In the genomic region with DNA sequence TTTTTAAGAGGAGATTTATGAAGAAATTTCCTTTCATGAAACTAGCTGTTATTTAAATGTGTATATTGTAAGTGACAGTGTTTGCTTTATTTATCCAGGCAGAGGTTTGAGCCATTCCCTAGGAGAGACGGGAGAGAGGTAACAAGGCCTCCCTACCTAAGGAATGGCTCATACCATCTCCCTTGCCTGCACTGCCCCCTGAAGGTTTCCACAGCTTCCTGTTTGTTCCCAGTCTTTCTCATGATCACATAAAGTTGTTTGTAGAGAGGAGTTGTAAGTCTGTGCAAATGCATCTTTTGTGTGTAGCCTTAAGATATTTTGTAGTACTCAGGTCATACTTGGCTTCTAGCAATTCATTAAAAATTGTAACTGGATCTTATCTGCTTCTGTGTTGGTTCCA, we compare ENCODE assay signal across 1 cellular context.
TF ChIP-seq lines count a peak whose summit lies in the region.

No MANE protein-coding gene starts in this region.

TF ChIP-seq in GM23338, 12 proteins besides CTCF, POLR2A, EP300 and RAD21 (continued from another document):
- TF ChIP-seq, protein P1, sequence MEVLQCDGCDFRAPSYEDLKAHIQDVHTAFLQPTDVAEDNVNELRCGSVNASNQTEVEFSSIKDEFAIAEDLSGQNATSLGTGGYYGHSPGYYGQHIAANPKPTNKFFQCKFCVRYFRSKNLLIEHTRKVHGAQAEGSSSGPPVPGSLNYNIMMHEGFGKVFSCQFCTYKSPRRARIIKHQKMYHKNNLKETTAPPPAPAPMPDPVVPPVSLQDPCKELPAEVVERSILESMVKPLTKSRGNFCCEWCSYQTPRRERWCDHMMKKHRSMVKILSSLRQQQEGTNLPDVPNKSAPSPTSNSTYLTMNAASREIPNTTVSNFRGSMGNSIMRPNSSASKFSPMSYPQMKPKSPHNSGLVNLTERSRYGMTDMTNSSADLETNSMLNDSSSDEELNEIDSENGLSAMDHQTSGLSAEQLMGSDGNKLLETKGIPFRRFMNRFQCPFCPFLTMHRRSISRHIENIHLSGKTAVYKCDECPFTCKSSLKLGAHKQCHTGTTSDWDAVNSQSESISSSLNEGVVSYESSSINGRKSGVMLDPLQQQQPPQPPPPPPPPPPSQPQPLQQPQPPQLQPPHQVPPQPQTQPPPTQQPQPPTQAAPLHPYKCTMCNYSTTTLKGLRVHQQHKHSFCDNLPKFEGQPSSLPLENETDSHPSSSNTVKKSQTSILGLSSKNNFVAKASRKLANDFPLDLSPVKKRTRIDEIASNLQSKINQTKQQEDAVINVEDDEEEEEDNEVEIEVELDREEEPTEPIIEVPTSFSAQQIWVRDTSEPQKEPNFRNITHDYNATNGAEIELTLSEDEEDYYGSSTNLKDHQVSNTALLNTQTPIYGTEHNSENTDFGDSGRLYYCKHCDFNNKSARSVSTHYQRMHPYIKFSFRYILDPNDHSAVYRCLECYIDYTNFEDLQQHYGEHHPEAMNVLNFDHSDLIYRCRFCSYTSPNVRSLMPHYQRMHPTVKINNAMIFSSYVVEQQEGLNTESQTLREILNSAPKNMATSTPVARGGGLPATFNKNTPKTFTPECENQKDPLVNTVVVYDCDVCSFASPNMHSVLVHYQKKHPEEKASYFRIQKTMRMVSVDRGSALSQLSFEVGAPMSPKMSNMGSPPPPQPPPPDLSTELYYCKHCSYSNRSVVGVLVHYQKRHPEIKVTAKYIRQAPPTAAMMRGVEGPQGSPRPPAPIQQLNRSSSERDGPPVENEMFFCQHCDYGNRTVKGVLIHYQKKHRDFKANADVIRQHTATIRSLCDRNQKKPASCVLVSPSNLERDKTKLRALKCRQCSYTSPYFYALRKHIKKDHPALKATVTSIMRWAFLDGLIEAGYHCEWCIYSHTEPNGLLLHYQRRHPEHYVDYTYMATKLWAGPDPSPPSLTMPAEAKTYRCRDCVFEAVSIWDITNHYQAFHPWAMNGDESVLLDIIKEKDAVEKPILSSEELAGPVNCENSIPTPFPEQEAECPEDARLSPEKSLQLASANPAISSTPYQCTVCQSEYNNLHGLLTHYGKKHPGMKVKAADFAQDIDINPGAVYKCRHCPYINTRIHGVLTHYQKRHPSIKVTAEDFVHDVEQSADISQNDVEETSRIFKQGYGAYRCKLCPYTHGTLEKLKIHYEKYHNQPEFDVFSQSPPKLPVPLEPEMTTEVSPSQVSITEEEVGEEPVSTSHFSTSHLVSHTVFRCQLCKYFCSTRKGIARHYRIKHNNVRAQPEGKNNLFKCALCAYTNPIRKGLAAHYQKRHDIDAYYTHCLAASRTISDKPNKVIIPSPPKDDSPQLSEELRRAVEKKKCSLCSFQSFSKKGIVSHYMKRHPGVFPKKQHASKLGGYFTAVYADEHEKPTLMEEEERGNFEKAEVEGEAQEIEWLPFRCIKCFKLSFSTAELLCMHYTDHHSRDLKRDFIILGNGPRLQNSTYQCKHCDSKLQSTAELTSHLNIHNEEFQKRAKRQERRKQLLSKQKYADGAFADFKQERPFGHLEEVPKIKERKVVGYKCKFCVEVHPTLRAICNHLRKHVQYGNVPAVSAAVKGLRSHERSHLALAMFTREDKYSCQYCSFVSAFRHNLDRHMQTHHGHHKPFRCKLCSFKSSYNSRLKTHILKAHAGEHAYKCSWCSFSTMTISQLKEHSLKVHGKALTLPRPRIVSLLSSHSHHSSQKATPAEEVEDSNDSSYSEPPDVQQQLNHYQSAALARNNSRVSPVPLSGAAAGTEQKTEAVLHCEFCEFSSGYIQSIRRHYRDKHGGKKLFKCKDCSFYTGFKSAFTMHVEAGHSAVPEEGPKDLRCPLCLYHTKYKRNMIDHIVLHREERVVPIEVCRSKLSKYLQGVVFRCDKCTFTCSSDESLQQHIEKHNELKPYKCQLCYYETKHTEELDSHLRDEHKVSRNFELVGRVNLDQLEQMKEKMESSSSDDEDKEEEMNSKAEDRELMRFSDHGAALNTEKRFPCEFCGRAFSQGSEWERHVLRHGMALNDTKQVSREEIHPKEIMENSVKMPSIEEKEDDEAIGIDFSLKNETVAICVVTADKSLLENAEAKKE (CRISPR knock-in tag; IDR thresholded peaks at IDR 0.05), result no peak
TF ChIP-seq in GM23338: peak in this region for 0.
